Comparison of ENCODE assay signal across 11 cellular contexts in genomic region chr15:71411538-71412482, GRCh38.
DNase-seq lines count a peak whose midpoint lies in the region; FAIRE-seq and TF ChIP-seq lines count a peak whose summit lies in the region.
"Had no signal": no experiment of that assay in that cellular context is flagged by ENCODE, and none has a peak within 500 bp of the region (broad histone marks: within the 10 kb centered on the region; RNA-seq: fewer than 3 reads in every experiment).

No MANE protein-coding gene starts in this region.

- TF ChIP-seq CTCF in bronchial epithelial cell (IDR thresholded peaks at IDR 0.05; ENCODE audit: insufficient read depth, low read length, severe bottlenecking), result peak; percentile 16
- TF ChIP-seq CTCF in retinal pigment epithelial cell (conservative IDR thresholded peaks at IDR 0.05; ENCODE audit: low read depth, low read length), result peak; percentile 19
- no peak for TF ChIP-seq CTCF in A673 (conservative IDR thresholded peaks at IDR 0.05; ENCODE audit: low read depth, low read length)

- intact Hi-C loops in A673 (cut with micrococcal nuclease; ENCODE audit: unreplicated experiment), result no loop called here

- H3K36me3 ChIP-seq in bronchial epithelial cell (ENCODE audit: control insufficient read depth, insufficient read depth, low read length), result no peaks in the 10 kb centered on the region
- no peaks in the 10 kb centered on the region for H3K36me3 ChIP-seq in A673 (ENCODE audit: insufficient read depth, low read length, poor library complexity, severe bottlenecking)
- H3K36me3 ChIP-seq: ovary had no signal

- DNase-seq in EL (peak; percentile 8), bronchial epithelial cell (ENCODE audit: low read depth) (peak; percentile 16), hepatic stellate cell (ENCODE audit: low spot score) (peak; percentile 17), retinal pigment epithelial cell (ENCODE audit: low read depth) (no peak), A673 (ENCODE audit: low spot score) (no peak), SKM-1 treated with dmso at 0.1 percent for 144 hours (lab: John Stamatoyannopoulos, UW; ENCODE audit: unreplicated experiment) (no peak), T-helper 9 cell (no peak), AG20443 (ENCODE audit: low spot score) (no peak)
- DNase-seq: activated CD4-positive, alpha-beta T cell treated with anti-CD3 and anti-CD28 coated beads for 1 hour; foreskin melanocyte had no signal

- FAIRE-seq in bronchial epithelial cell (lab: Jason Lieb, UNC), result no peak

- H3K27me3 ChIP-seq in bronchial epithelial cell (ENCODE audit: control insufficient read depth, insufficient read depth, low read length) (no peaks in the 10 kb centered on the region), A673 (replicated peaks; ENCODE audit: insufficient read depth, low read depth, low read length, poor library complexity) (no peaks in the 10 kb centered on the region)
- H3K27me3 ChIP-seq: ovary had no signal

- H3K4me1 ChIP-seq in A673 (ENCODE audit: insufficient read depth, low read length, poor library complexity, severe bottlenecking), result no peaks in the 10 kb centered on the region

- POLR2A ChIA-PET in A673 (lab: Charles Lee; ENCODE audit: low non-redundant PET), result no interaction called here

- H3K9me3 ChIP-seq in A673 (ENCODE audit: low read depth, low read length, poor library complexity, severe bottlenecking), result no peaks in the 10 kb centered on the region
- H3K9me3 ChIP-seq: ovary had no signal

- CTCF ChIA-PET in A673 (lab: Charles Lee), result no interaction called here

- no peak overlapping the region for H3K27ac ChIP-seq in A673 (ENCODE audit: low read depth, low read length, poor library complexity, severe bottlenecking)
- H3K27ac ChIP-seq: ovary had no signal

- no TSS peak for BruUV-seq in A673 (replicated peaks; lab: Mats Ljungman, UMichigan)

- no peak overlapping the region for H3K4me3 ChIP-seq in bronchial epithelial cell (ENCODE audit: low read depth, low read length)
- H3K4me3 ChIP-seq in retinal pigment epithelial cell (ENCODE audit: low read length), result no peak overlapping the region
- H3K4me3 ChIP-seq in A673 (ENCODE audit: low read depth, low read length, poor library complexity, severe bottlenecking), result no peak overlapping the region
- H3K4me3 ChIP-seq: ovary had no signal

Comparison
In these comparisons a context has a peak if more than half of its experiments do, and no peak if none do; other contexts are left out.
1. DNase-seq: peak in EL (single experiment), bronchial epithelial cell (single experiment) and hepatic stellate cell (single experiment); none in retinal pigment epithelial cell (single experiment), A673 (single experiment), SKM-1 treated with dmso at 0.1 percent for 144 hours (single experiment), T-helper 9 cell (single experiment) and AG20443 (single experiment).